ENCODE assay signal across 8 cellular contexts in the genomic region with DNA sequence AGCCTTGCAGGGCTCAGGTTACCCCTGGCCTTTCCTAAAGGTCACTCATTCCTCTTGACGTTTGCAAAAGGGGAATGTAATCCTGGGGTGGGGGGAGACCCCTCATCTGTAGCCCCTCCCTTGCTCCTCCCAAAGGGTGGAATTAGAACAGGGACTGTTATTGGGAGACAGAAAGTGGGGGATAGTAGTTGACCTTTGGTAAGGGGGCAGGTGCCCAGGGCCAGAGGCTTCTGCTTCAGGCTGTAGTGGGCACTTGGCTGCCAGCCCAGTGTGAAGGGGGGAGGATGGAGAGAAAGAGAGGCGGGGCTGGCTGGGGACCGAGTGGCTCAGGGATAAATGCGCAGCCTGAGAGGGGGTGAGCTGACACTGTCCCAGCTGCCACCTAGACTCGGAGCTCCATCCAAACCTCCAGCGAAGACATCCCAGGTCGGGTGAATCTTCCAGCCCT. TPM values are rescaled to one million over a fixed set of nuclear protein-coding genes. Genes with fewer than 3 reads are reported as not detected.
DNase-seq lines count a peak whose midpoint lies in the region; ATAC-seq and TF ChIP-seq lines count a peak whose summit lies in the region.

A gene (plus strand): TSS at position 363 of the 448 bp plus-strand sequence. CDS start 711 bp downstream, outside the sequence.

- H3K36me3 ChIP-seq in esophagus squamous epithelium = peaks cover 0 to 16% (median 0%) of the 10 kb centered on the region in 3 donors
- no peaks in the 10 kb centered on the region for H3K36me3 ChIP-seq in ovary

- peak within 1 kb of the TSS; percentile 91 to 97 (median 94) for H3K4me3 ChIP-seq in esophagus squamous epithelium
- H3K4me3 ChIP-seq in ovary = peak within 1 kb of the TSS; percentile 100

- no peaks in the 10 kb centered on the region for H3K27me3 ChIP-seq in esophagus squamous epithelium
- no peaks in the 10 kb centered on the region for H3K27me3 ChIP-seq in ovary

- intact Hi-C loops in esophagus squamous epithelium (cut with DNase I) (no loop called here), ovary (cut with DNase I) (no loop called here)

- H3K9me3 ChIP-seq in esophagus squamous epithelium = no peaks in the 10 kb centered on the region
- no peaks in the 10 kb centered on the region for H3K9me3 ChIP-seq in ovary

- no peak for ATAC-seq in GM18498 (IDR thresholded peaks at IDR 0.05; ENCODE audit: unreplicated experiment)
- no peak for ATAC-seq in HG03378 (IDR thresholded peaks at IDR 0.05; ENCODE audit: unreplicated experiment)

- H3K4me1 ChIP-seq in esophagus squamous epithelium (peaks cover 17 to 53% (median 18%) of the 10 kb centered on the region in 3 donors), ovary (ENCODE audit: insufficient read depth) (no peaks in the 10 kb centered on the region)

- H3K27ac ChIP-seq in esophagus squamous epithelium (peak within 1 kb of the TSS; percentile 97 to 100 (median 98)), ovary (peak within 1 kb of the TSS; percentile 82 to 96)

- TF ChIP-seq CTCF in esophagus squamous epithelium (IDR thresholded peaks at IDR 0.05) (no peak), ovary (IDR thresholded peaks at IDR 0.05) (no peak)

- DNase-seq in NCI-H345 (lab: John Stamatoyannopoulos, UW) = peak; percentile 29
- no peak for DNase-seq in NCI-H345 treated with DMSO at 0.1 percent for 48 hours (lab: John Stamatoyannopoulos, UW; ENCODE audit: unreplicated experiment)
- peak; percentile 75 to 85 for DNase-seq in SHP77 (lab: John Stamatoyannopoulos, UW)
- DNase-seq in esophagus squamous epithelium (lab: John Stamatoyannopoulos, UW) = no peak
- peak in 4 of 5 donors; percentile 58 to 72 (median 62) for DNase-seq in ovary
- no peak for DNase-seq in NOMO-1 (lab: John Stamatoyannopoulos, UW; ENCODE audit: unreplicated experiment in 2 of 2)

- 60 to 62% methylated on average over 6 of the region's 7 CpGs for WGBS in esophagus squamous epithelium, 2 donors
- WGBS in ovary, 3 donors = 48 to 61% (median 60%) methylated on average over 7 of the region's 7 CpGs

- TF ChIP-seq POLR2A in esophagus squamous epithelium (IDR thresholded peaks at IDR 0.05) (no peak), ovary (IDR thresholded peaks at IDR 0.05) (no peak)

- TF ChIP-seq EP300 in ovary (IDR thresholded peaks at IDR 0.05) = no peak

RNA-seq across cellular contexts. Expression of the gene that starts here (rescaled TPM):
- 1 to 10 TPM in 2 of 4 donors, under 1 TPM in 1, not detected in 1; 0.31 to 3.6 (median 1.5) TPM for total RNA-seq in esophagus squamous epithelium
- total RNA-seq in ovary = 1 to 10 TPM; 2.5 to 6.1 (median 4.1) TPM
- 1 to 10 TPM; 1.8 to 5.0 TPM for polyA plus RNA-seq in ovary

Comparison
In these comparisons a context has a peak if more than half of its experiments do, and no peak if none do; other contexts are left out.
1. DNase-seq: peak in NCI-H345 (single experiment), SHP77 (2 of 2) and ovary (4 of 5); none in NCI-H345 treated with DMSO at 0.1 percent for 48 hours (single experiment), esophagus squamous epithelium (single experiment) and NOMO-1 (0 of 2).